1 cellular context compared by ENCODE assay signal in the genomic region with DNA sequence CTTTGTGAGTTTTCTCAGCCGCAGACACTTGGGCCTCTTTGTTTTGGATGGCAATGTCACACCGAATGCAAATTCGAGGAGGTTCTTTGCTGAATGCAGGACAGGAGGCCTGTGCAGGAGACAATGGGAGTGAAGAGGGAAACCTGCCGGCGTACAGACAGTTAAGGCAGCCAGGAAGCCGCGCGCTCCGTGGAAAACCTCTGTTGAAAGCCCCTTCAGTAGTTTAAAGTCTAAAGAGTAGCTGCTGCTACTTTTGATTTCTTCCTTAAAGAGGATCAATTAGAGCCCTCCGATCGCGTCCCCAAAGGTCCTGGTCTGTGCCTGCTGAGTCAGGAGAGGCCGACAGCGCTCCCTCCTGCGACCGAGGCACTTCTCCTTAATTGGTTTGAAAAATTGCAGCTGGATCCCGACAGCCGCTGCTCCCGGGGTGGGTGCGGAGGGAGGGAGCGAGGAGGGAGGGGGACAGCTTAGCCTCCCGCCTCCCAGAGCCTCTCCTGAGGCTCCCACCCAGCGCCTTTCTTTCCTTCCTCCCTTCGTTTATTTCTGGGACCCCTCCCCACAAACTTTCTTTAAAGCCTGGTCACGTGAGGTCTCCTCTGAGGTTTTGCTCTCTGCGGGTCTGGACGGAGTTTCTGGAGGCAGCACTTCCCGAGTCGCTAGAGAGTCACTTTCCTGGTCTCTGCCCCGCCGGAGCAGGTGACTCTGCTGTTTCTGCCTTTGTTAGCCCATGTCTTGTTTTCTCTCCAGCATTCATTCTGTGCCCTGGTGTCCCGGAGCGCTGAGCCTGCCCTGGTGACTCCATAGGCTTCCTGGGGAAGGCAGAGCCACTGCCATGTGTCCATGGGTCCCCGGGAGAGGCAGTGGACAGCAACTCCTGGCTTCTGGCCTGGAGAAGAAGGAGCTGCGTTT.
TF ChIP-seq lines count a peak whose summit lies in the region.

No MANE protein-coding gene starts in this region.

TF ChIP-seq in HepG2, 621 proteins besides CTCF, POLR2A, EP300 and RAD21 (continued from another document):
- TF ChIP-seq, protein P1, sequence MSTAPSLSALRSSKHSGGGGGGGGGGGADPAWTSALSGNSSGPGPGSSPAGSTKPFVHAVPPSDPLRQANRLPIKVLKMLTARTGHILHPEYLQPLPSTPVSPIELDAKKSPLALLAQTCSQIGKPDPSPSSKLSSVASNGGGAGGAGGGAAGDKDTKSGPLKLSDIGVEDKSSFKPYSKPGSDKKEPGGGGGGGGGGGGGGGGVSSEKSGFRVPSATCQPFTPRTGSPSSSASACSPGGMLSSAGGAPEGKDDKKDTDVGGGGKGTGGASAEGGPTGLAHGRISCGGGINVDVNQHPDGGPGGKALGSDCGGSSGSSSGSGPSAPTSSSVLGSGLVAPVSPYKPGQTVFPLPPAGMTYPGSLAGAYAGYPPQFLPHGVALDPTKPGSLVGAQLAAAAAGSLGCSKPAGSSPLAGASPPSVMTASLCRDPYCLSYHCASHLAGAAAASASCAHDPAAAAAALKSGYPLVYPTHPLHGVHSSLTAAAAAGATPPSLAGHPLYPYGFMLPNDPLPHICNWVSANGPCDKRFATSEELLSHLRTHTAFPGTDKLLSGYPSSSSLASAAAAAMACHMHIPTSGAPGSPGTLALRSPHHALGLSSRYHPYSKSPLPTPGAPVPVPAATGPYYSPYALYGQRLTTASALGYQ (CRISPR knock-in tag; IDR thresholded peaks at IDR 0.05) = no peak
- TF ChIP-seq CHD2 (IDR thresholded peaks at IDR 0.05; ENCODE audit: low read depth, low read length) (no peak), ZNF296 (CRISPR knock-in tag; conservative IDR thresholded peaks at IDR 0.05) (no peak), CREM (IDR thresholded peaks at IDR 0.05) (0 out of 2 replicates have a peak, but pooled peaks have one; percentile 16), CREM (CRISPR knock-in tag; IDR thresholded peaks at IDR 0.05) (no peak), TRIM22 (IDR thresholded peaks at IDR 0.05) (no peak), ZBTB21 (CRISPR knock-in tag; IDR thresholded peaks at IDR 0.05) (no peak), ZNF367 (CRISPR knock-in tag; IDR thresholded peaks at IDR 0.05; ENCODE audit: borderline replicate concordance) (no peak), POLR2AphosphoS2 (IDR thresholded peaks at IDR 0.05; ENCODE audit: low read depth, low read length) (no peak)
